ENCODE assay signal across 18 cellular contexts in the genomic region with DNA sequence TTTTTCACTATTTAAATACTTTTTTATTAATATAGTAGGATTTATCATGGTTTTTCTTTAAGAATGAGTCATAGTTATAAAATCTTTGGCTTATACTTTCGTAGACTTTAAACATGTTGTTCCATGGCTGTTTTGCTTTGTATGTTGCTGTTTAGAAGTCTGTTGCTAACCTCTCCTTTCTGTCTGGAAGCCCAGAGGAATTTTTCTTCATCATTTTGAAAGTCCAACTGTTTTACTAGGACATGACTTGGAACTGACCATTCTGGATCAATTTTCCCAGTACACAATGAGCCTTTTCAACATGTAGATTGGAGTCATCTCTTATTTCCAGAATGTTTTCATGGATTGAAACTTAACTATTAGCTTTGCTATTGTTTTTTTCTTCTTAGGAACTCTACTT. TPM values are rescaled to one million over a fixed set of nuclear protein-coding genes. Genes with fewer than 3 reads are reported as not detected.
DNase-seq lines count a peak whose midpoint lies in the region; FAIRE-seq and TF ChIP-seq lines count a peak whose summit lies in the region.
"Had no signal": no experiment of that assay in that cellular context is flagged by ENCODE, and none has a peak within 500 bp of the region (broad histone marks: within the 10 kb centered on the region; RNA-seq: fewer than 3 reads in every experiment).

No MANE protein-coding gene starts in this region.

- intact Hi-C loops in lower leg skin (cut with DNase I; ENCODE audit: low total_unique reads) = loop anchor here (5.0 kb wide), 1 partner anchor 946 kb away; no protein-coding TSS in a partner anchor

- H3K27me3 ChIP-seq in brain microvascular endothelial cell (replicated peaks) = no peaks in the 10 kb centered on the region
- H3K27me3 ChIP-seq in rectal smooth muscle tissue (ENCODE audit: control insufficient read depth, insufficient read depth, low read length) = no peaks in the 10 kb centered on the region
- H3K27me3 ChIP-seq: cardiac muscle cell had no signal

- TF ChIP-seq CTCF in D721Med (IDR thresholded peaks at IDR 0.05; ENCODE audit: insufficient read depth, missing control alignments) = no peak
- no peak for TF ChIP-seq CTCF in brain microvascular endothelial cell (IDR thresholded peaks at IDR 0.05; ENCODE audit: low read depth, low read length, missing control alignments)
- no peak for TF ChIP-seq CTCF in lower leg skin (IDR thresholded peaks at IDR 0.05)

- peaks cover 5% of the 10 kb centered on the region for H3K4me1 ChIP-seq in rectal smooth muscle tissue (ENCODE audit: control insufficient read depth, insufficient read depth, low read length)

- in situ Hi-C loops in brain microvascular endothelial cell (cut with HindIII; ENCODE audit: low pct_ligation_motif_present, low sequenced_read_pairs) = no loop called here

- H3K36me3 ChIP-seq in brain microvascular endothelial cell (replicated peaks) (no peaks in the 10 kb centered on the region), rectal smooth muscle tissue (ENCODE audit: control insufficient read depth, insufficient read depth, low read length) (no peaks in the 10 kb centered on the region)
- H3K36me3 ChIP-seq: WERI-Rb-1 had no signal

- no peak for TF ChIP-seq POLR2A in lower leg skin (IDR thresholded peaks at IDR 0.05)

- no peak overlapping the region for H3K27ac ChIP-seq in brain microvascular endothelial cell
- H3K27ac ChIP-seq in rectal smooth muscle tissue (ENCODE audit: low read depth, low read length) = peak overlapping the region; percentile 65
- H3K27ac ChIP-seq: cardiac muscle cell, WERI-Rb-1 had no signal

- 31 to 40% methylated on average over 1 of the region's 1 CpG for WGBS in lower leg skin, 2 donors

- H3K4me3 ChIP-seq in brain microvascular endothelial cell (ENCODE audit: low read depth, low read length) (no peak overlapping the region), rectal smooth muscle tissue (ENCODE audit: low read length) (no peak overlapping the region), lower leg skin (ENCODE audit: low read depth, poor library complexity, severe bottlenecking) (no peak overlapping the region)
- H3K4me3 ChIP-seq: cardiac muscle cell had no signal

- FAIRE-seq in D721Med (lab: Jason Lieb, UNC) = peak; percentile 58

- H3K9ac ChIP-seq in rectal smooth muscle tissue (ENCODE audit: low read length) = no peak overlapping the region

- DNase-seq in D721Med (ENCODE audit: insufficient read length, low spot score) = no peak
- peak; percentile 19 for DNase-seq in brain microvascular endothelial cell
- peak; percentile 63 for DNase-seq in foreskin melanocyte
- no peak for DNase-seq in MV-4-11 (lab: John Stamatoyannopoulos, UW)
- DNase-seq in lower leg skin (ENCODE audit: low spot score in 2 of 2) = no peak
- DNase-seq in kidney glomerular epithelial cell (lab: John Stamatoyannopoulos, UW) = no peak
- DNase-seq in OCI-M1 (lab: John Stamatoyannopoulos, UW) = no peak
- DNase-seq: activated CD8-positive, alpha-beta T cell treated with anti-CD3 and anti-CD28 coated beads for 36 hours; activated T-cell treated with anti-CD3 and anti-CD28 coated beads, Interleukin-2, amount 50 U/mL, for 48 hours; endodermal cell; immature natural killer cell; NCI-H1694; NCI-H226; stimulated activated CD4-positive, alpha-beta T cell treated with anti-CD3 and anti-CD28 coated beads, Interleukin-4, amount 100 ng/mL, for 1 hour; stimulated activated CD8-positive, alpha-beta memory T cell treated with anti-CD3 and anti-CD28 coated beads, Interleukin-4, amount 100 ng/mL, for 48 hours; WERI-Rb-1 had no signal

RNA-seq across cellular contexts. Expression of a gene that starts 7.9 kb away (rescaled TPM):
- total RNA-seq in lower leg skin = 10 to 100 TPM; 14.9 to 31.1 (median 26.3) TPM

RNA-seq across cellular contexts. Expression of a gene that starts 8.1 kb away (rescaled TPM):
- total RNA-seq in lower leg skin = 10 to 100 TPM in 2 of 4 donors, 1 to 10 TPM in 2; 9.3 to 14.4 (median 9.9) TPM

RNA-seq across cellular contexts. Expression of a gene that starts 59.8 kb away (rescaled TPM):
- total RNA-seq in lower leg skin = 10 to 100 TPM; 21.2 to 49.4 (median 32.0) TPM

Comparison
In these comparisons a context has a peak if more than half of its experiments do, and no peak if none do; other contexts are left out.
1. DNase-seq: peak in brain microvascular endothelial cell (single experiment) and foreskin melanocyte (single experiment); none in D721Med (single experiment), MV-4-11 (single experiment), lower leg skin (0 of 2), kidney glomerular epithelial cell (single experiment) and OCI-M1 (single experiment).